ENCODE assay signal across 18 cellular contexts in genomic region chr21:41715649-41716321, GRCh38. TPM values are rescaled to one million over a fixed set of nuclear protein-coding genes. Genes with fewer than 3 reads are reported as not detected.
DNase-seq lines count a peak whose midpoint lies in the region; ATAC-seq, FAIRE-seq and TF ChIP-seq lines count a peak whose summit lies in the region.
"Had no signal": no experiment of that assay in that cellular context is flagged by ENCODE, and none has a peak within 500 bp of the region (broad histone marks: within the 10 kb centered on the region; RNA-seq: fewer than 3 reads in every experiment).

No MANE protein-coding gene starts in this region.

- H3K9me3 ChIP-seq in A549 (no peaks in the 10 kb centered on the region), mammary epithelial cell (replicated peaks; ENCODE audit: insufficient read depth, low read length) (no peaks in the 10 kb centered on the region), spleen (no peaks in the 10 kb centered on the region), SK-N-SH (no peaks in the 10 kb centered on the region)
- H3K9me3 ChIP-seq: left lung had no signal

- H3K9me2 ChIP-seq in SK-N-SH: no peaks in the 10 kb centered on the region

- H4K20me1 ChIP-seq in mammary epithelial cell (ENCODE audit: insufficient read depth, low read length): no peaks in the 10 kb centered on the region
- H4K20me1 ChIP-seq in SK-N-SH (ENCODE audit: insufficient read depth): no peaks in the 10 kb centered on the region

- in situ Hi-C loops in mammary epithelial cell (cut with MboI; ENCODE audit: low sequenced_read_pairs in 2 of 2): no loop called here

- H3K9ac ChIP-seq in mammary epithelial cell (ENCODE audit: insufficient read depth, low read length) (peak overlapping the region; percentile 73), SK-N-SH (no peak overlapping the region)

- H3K79me2 ChIP-seq in mammary epithelial cell (ENCODE audit: insufficient read depth, low read length) (no peaks in the 10 kb centered on the region), SK-N-SH (ENCODE audit: insufficient read depth) (no peaks in the 10 kb centered on the region)

- H3K4me2 ChIP-seq in A549: peak overlapping the region; percentile 32
- peak overlapping the region; percentile 60 for H3K4me2 ChIP-seq in mammary epithelial cell (ENCODE audit: insufficient read depth, low read depth, low read length)
- no peak overlapping the region for H3K4me2 ChIP-seq in SK-N-SH

- H3K36me3 Mint-ChIP-seq in mesothelial cell of epicardium: no peaks in the 10 kb centered on the region

- peak in 1 of 2 experiments; percentile 58; a peak in 1 of 5 replicates for TF ChIP-seq EP300 in A549 (IDR thresholded peaks at IDR 0.05)
- TF ChIP-seq EP300 in SK-N-SH (IDR thresholded peaks at IDR 0.05; ENCODE audit: borderline replicate concordance in 1 of 2, low read depth in 1 of 2, low read length in 1 of 2): no peak

- CTCF ChIA-PET in A549 (lab: Yijun Ruan, JAX): interaction anchor here (1.0 to 1.2 kb wide), 2 partner anchors 62 to 103 kb away, joined by 3 read pairs; no protein-coding TSS in a partner anchor
- CTCF ChIA-PET in mammary epithelial cell (lab: Charles Lee; ENCODE audit: low non-redundant PET): interaction anchor here (0.7 to 1.1 kb wide), 3 partner anchors 33 to 104 kb away, joined by 3 read pairs; no protein-coding TSS in a partner anchor
- CTCF ChIA-PET in SK-N-SH (lab: Yijun Ruan, JAX): no interaction called here

- peaks cover 40% of the 10 kb centered on the region for H3K4me1 ChIP-seq in A549
- peaks cover 20% of the 10 kb centered on the region for H3K4me1 ChIP-seq in mammary epithelial cell (ENCODE audit: insufficient read depth, low read length)
- H3K4me1 ChIP-seq in spleen: peaks cover 0 to 9% (median 0%) of the 10 kb centered on the region in 6 donors
- H3K4me1 ChIP-seq in SK-N-SH (ENCODE audit: control insufficient read depth in 1 of 2, insufficient read depth in 2 of 2, low read depth in 1 of 2, low read length in 1 of 2): no peaks in the 10 kb centered on the region
- H3K4me1 ChIP-seq: left lung had no signal

- TF ChIP-seq POLR2A in A549 (IDR thresholded peaks at IDR 0.05; ENCODE audit: low read length): no peak
- no peak for TF ChIP-seq POLR2A in spleen (IDR thresholded peaks at IDR 0.05)

- H3K27ac ChIP-seq in A549: peak overlapping the region; percentile 72 to 88
- peak overlapping the region; percentile 88 for H3K27ac ChIP-seq in mammary epithelial cell (ENCODE audit: insufficient read depth, low read depth, low read length)
- no peak overlapping the region for H3K27ac ChIP-seq in spleen
- H3K27ac ChIP-seq in SK-N-SH (ENCODE audit: low read depth in 2 of 2, low read length in 1 of 2): no peak overlapping the region
- H3K27ac ChIP-seq: left lung had no signal

- peaks cover 2% of the 10 kb centered on the region for H3K27me3 Mint-ChIP-seq in mesothelial cell of epicardium (ENCODE audit: low read depth)

- dilution Hi-C loops in mammary epithelial cell (cut with HindIII; ENCODE audit: low sequenced_read_pairs): no loop called here

- H3K27me3 ChIP-seq in mammary epithelial cell (ENCODE audit: insufficient read depth, low read length): no peaks in the 10 kb centered on the region
- H3K27me3 ChIP-seq in spleen (replicated peaks in 1 of 7): peaks cover 0 to 73% (median 27%) of the 10 kb centered on the region in 7 donors
- H3K27me3 ChIP-seq in SK-N-SH (ENCODE audit: insufficient read depth): no peaks in the 10 kb centered on the region

- H2AFZ ChIP-seq in mammary epithelial cell (ENCODE audit: low read depth, low read length): peak overlapping the region; percentile 33
- no peak overlapping the region for H2AFZ ChIP-seq in SK-N-SH (ENCODE audit: low read depth)

- H3K27ac Mint-ChIP-seq in mesothelial cell of epicardium: peak overlapping the region; percentile 62
- H3K27ac Mint-ChIP-seq: activated CD4-positive, alpha-beta T cell treated with anti-CD3 and anti-CD28 coated beads, Interleukin-2, amount 10 ng/mL, durations not matched to agents 24 days and 14 days; activated T-helper 1 cell treated with anti-CD3 and anti-CD28 coated beads, Interleukin-12 subunit alpha, Interleukin-12 subunit beta, Interleukin-2, Interleukin-4 antibody, amounts not matched to agents 30 ng/mL and 10 ng/mL and 1 ng/mL, durations not matched to agents 14 hours and 24 hours and 36 hours had no signal

- BruUV-seq in mammary epithelial cell (replicated peaks; lab: Mats Ljungman, UMichigan): no TSS peak

- no peak overlapping the region for H3K4me3 Mint-ChIP-seq in mesothelial cell of epicardium
- H3K4me3 Mint-ChIP-seq: activated CD4-positive, alpha-beta T cell treated with anti-CD3 and anti-CD28 coated beads, Interleukin-2, amount 10 ng/mL, durations not matched to agents 24 days and 14 days; activated T-helper 1 cell treated with anti-CD3 and anti-CD28 coated beads, Interleukin-12 subunit alpha, Interleukin-12 subunit beta, Interleukin-2, Interleukin-4 antibody, amounts not matched to agents 30 ng/mL and 10 ng/mL and 1 ng/mL, durations not matched to agents 14 hours and 24 hours and 36 hours had no signal

- peak; percentile 92 to 94 for ATAC-seq in A549
- ATAC-seq in HG03432 (IDR thresholded peaks at IDR 0.05; ENCODE audit: unreplicated experiment): no peak
- ATAC-seq: GM12878, left lung had no signal

- no peak for FAIRE-seq in A549 (lab: Jason Lieb, UNC)
- FAIRE-seq: GM12878 had no signal

- intact Hi-C loops in mammary epithelial cell (cut with micrococcal nuclease) (loop anchor here (1.0 kb wide), 1 partner anchor 12 kb away; no protein-coding TSS in a partner anchor), spleen (cut with DNase I; ENCODE audit: low total_unique reads) (no loop called here)

- POLR2A ChIA-PET in A549 (lab: Yijun Ruan, JAX) (interaction anchor here (0.8 to 1.0 kb wide), 2 partner anchors 38 to 84 kb away, joined by 3 to 4 read pairs; no protein-coding TSS in a partner anchor), SK-N-SH (lab: Yijun Ruan, JAX) (no interaction called here)

- no peak; a peak in 1 of 5 replicates for TF ChIP-seq RAD21 in A549 (conservative IDR thresholded peaks at IDR 0.05 in 1 of 2, IDR thresholded peaks at IDR 0.05 in 1 of 2)
- no peak for TF ChIP-seq RAD21 in SK-N-SH (IDR thresholded peaks at IDR 0.05; ENCODE audit: low read length)

- H3K4me1 Mint-ChIP-seq in mesothelial cell of epicardium: peaks cover 43% of the 10 kb centered on the region
- H3K4me1 Mint-ChIP-seq: activated CD4-positive, alpha-beta T cell treated with anti-CD3 and anti-CD28 coated beads, Interleukin-2, amount 10 ng/mL, durations not matched to agents 24 days and 14 days had no signal

- DNase-seq in A549 (ENCODE audit: low read depth in 1 of 2, low spot score in 1 of 2) (peak; percentile 72 to 90), HuH-7.5 (ENCODE audit: low spot score) (peak; percentile 88), mammary epithelial cell (peak; percentile 98), mesothelial cell of epicardium (ENCODE audit: low spot score in 2 of 2, unreplicated experiment in 2 of 2) (no peak), spleen (no peak), AG08396 (ENCODE audit: low spot score) (no peak), SK-N-SH (no peak)
- DNase-seq: ACHN; activated CD4-positive, alpha-beta T cell treated with anti-CD3 and anti-CD28 coated beads, Interleukin-2, amount 10 ng/mL, durations not matched to agents 24 days and 14 days; effector CD4-positive, alpha-beta T cell; GOT3; left lung; NCI-H1694 treated with DMSO at 0.1 percent for 48 hours; NK-92 treated with Interleukin-12 subunit alpha and Interleukin-12 subunit beta, amount 100 ng/mL, for 24 hours; SW 1271 had no signal

- no peak for TF ChIP-seq CTCF in A549 (IDR thresholded peaks at IDR 0.05)
- TF ChIP-seq CTCF in mammary epithelial cell (conservative IDR thresholded peaks at IDR 0.05 in 1 of 2, IDR thresholded peaks at IDR 0.05 in 1 of 2; ENCODE audit: extremely low read depth in 1 of 2, insufficient read depth in 1 of 2, low read depth in 1 of 2, low read length in 2 of 2): no peak
- TF ChIP-seq CTCF in mesothelial cell of epicardium (IDR thresholded peaks at IDR 0.05; ENCODE audit: unreplicated experiment): no peak
- TF ChIP-seq CTCF in spleen (IDR thresholded peaks at IDR 0.05 in 8 of 11, conservative IDR thresholded peaks at IDR 0.05 in 3 of 11): no peak
- TF ChIP-seq CTCF in SK-N-SH (IDR thresholded peaks at IDR 0.05): no peak

- no peak overlapping the region for H3K4me3 ChIP-seq in A549
- no peak overlapping the region for H3K4me3 ChIP-seq in mammary epithelial cell (replicated peaks in 1 of 3; ENCODE audit: insufficient read depth in 1 of 3, low read depth in 2 of 3, low read length in 3 of 3)
- no peak overlapping the region for H3K4me3 ChIP-seq in spleen
- H3K4me3 ChIP-seq in SK-N-SH (ENCODE audit: low read depth in 2 of 2, low read length in 1 of 2): no peak overlapping the region
- H3K4me3 ChIP-seq: GM12878, left lung had no signal

- no peaks in the 10 kb centered on the region for H3F3A ChIP-seq in SK-N-SH (replicated peaks; ENCODE audit: insufficient read depth)

- 26% methylated on average over 8 of the region's 9 CpGs for WGBS in A549 (ENCODE audit: missing lambda C conversion rate)
- 2% methylated on average over 8 of the region's 9 CpGs for WGBS in mammary epithelial cell (ENCODE audit: low coverage, missing lambda C conversion rate)
- 62 to 75% (median 70%) methylated on average over 9 of the region's 9 CpGs for WGBS in spleen, 5 donors
- WGBS in SK-N-SH (ENCODE audit: low lambda C conversion rate): 77% methylated on average over 8 of the region's 9 CpGs

- H3K36me3 ChIP-seq in mammary epithelial cell (ENCODE audit: insufficient read depth, low read length): no peaks in the 10 kb centered on the region
- H3K36me3 ChIP-seq in spleen: no peaks in the 10 kb centered on the region
- no peaks in the 10 kb centered on the region for H3K36me3 ChIP-seq in SK-N-SH (replicated peaks in 1 of 2; ENCODE audit: control insufficient read depth in 1 of 2, insufficient read depth in 2 of 2, low read length in 1 of 2)
- H3K36me3 ChIP-seq: left lung had no signal

- no peaks in the 10 kb centered on the region for H3K9me3 Mint-ChIP-seq in mesothelial cell of epicardium
- H3K9me3 Mint-ChIP-seq: activated CD4-positive, alpha-beta T cell treated with anti-CD3 and anti-CD28 coated beads, Interleukin-2, amount 10 ng/mL, durations not matched to agents 24 days and 14 days; activated T-helper 1 cell treated with anti-CD3 and anti-CD28 coated beads, Interleukin-12 subunit alpha, Interleukin-12 subunit beta, Interleukin-2, Interleukin-4 antibody, amounts not matched to agents 30 ng/mL and 10 ng/mL and 1 ng/mL, durations not matched to agents 14 hours and 24 hours and 36 hours had no signal

RNA-seq across cellular contexts. Expression of gene RIPK4, which starts 51.1 kb away (rescaled TPM):
- polyA plus RNA-seq in A549 (2011; rRNA removed) (3.0 and 3.3 TPM in 2 replicates), A549 (2017; fragmentation: RNase III; extraction: RNeasy Plus Mini Kit Qiagen cat#74134 plus additional on column Dnase treatment) (5.1 to 6.4 TPM (median 5.7 TPM) in 3 replicates), mammary epithelial cell (21.0 TPM), spleen (under 1 TPM; 0.02 to 0.06 (median 0.06) TPM), SK-N-SH (2012; rRNA removed) (7.0 and 11.0 TPM in 2 replicates)
- polyA plus RNA-seq in A549 (2012; cell fraction: cytosol; rRNA removed): 5.8 and 8.1 TPM in 2 replicates
- 29.3 and 29.7 TPM in 2 replicates for polyA plus RNA-seq in A549 (2012; cell fraction: nucleus; rRNA removed)
- polyA minus RNA-seq in A549 (2011; rRNA and poly(A)+ RNA removed): 5.0 and 8.3 TPM in 2 replicates
- total RNA-seq in mammary epithelial cell (10 to 100 TPM; 50.1 to 83.9 TPM), mesothelial cell of epicardium (14.7 to 16.0 TPM (median 15.7 TPM) in 3 replicates), spleen (not detected)
- polyA minus RNA-seq in mammary epithelial cell: 36.0 TPM
- polyA plus RNA-seq in SK-N-SH (2012; cell fraction: cytosol; rRNA removed): 4.2 and 5.7 TPM in 2 replicates
- 33.7 and 42.4 TPM in 2 replicates for polyA plus RNA-seq in SK-N-SH (2012; cell fraction: nucleus; rRNA removed)
- total RNA-seq: activated CD4-positive, alpha-beta T cell treated with anti-CD3 and anti-CD28 coated beads, Interleukin-2, amount 10 ng/mL, durations not matched to agents 24 days and 14 days; activated T-helper 1 cell treated with anti-CD3 and anti-CD28 coated beads, Interleukin-12 subunit alpha, Interleukin-12 subunit beta, Interleukin-2, Interleukin-4 antibody, amounts not matched to agents 30 ng/mL and 10 ng/mL and 1 ng/mL, durations not matched to agents 14 hours and 24 hours and 36 hours had no signal
- polyA plus RNA-seq: GM12878 had no signal

Comparison
In these comparisons a context has a peak if more than half of its experiments do, and no peak if none do; other contexts are left out.
1. DNase-seq: peak in A549 (2 of 2), HuH-7.5 (single experiment) and mammary epithelial cell (single experiment); none in mesothelial cell of epicardium (0 of 2), spleen (single experiment), AG08396 (single experiment) and SK-N-SH (single experiment).
2. H3K27ac ChIP-seq: peak in A549 (2 of 2) and mammary epithelial cell (single experiment); none in spleen (0 of 8) and SK-N-SH (0 of 2).